9 cellular contexts compared by ENCODE assay signal in genomic region chr15:71800835-71801745, GRCh38. TPM values are rescaled to one million over a fixed set of nuclear protein-coding genes. Genes with fewer than 3 reads are reported as not detected.
DNase-seq lines count a peak whose midpoint lies in the region; ATAC-seq and TF ChIP-seq lines count a peak whose summit lies in the region.
"Had no signal": no experiment of that assay in that cellular context is flagged by ENCODE, and none has a peak within 500 bp of the region (broad histone marks: within the 10 kb centered on the region; RNA-seq: fewer than 3 reads in every experiment).

No MANE protein-coding gene starts in this region.

- H3K4me3 Mint-ChIP-seq in type B pancreatic cell, result no peak overlapping the region

- CTCF ChIA-PET in HEK293 (lab: Yijun Ruan, JAX), result interaction anchor here (0.6 to 9.3 kb wide), 65 partner anchors 9 to 1221 kb away, joined by 3 to 140 read pairs (median 4); partner anchors contain the start of gene NR2E3

- DNase-seq in DMS114 treated with DMSO at 0.1 percent for 48 hours (lab: John Stamatoyannopoulos, UW; ENCODE audit: unreplicated experiment), result peak; percentile 60
- peak; percentile 29 for DNase-seq in NOMO-1 treated with DMSO at 0.1 percent for 48 hours (lab: John Stamatoyannopoulos, UW; ENCODE audit: unreplicated experiment)
- peak; percentile 85 to 89 for DNase-seq in cardiac fibroblast (ENCODE audit: low read depth in 2 of 2)
- no peak for DNase-seq in left lobe of liver (ENCODE audit: low spot score)
- DNase-seq in type B pancreatic cell (ENCODE audit: extremely low spot score, unreplicated experiment), result peak; percentile 68
- DNase-seq in posterior vena cava (ENCODE audit: low spot score), result no peak

- POLR2A ChIA-PET in HEK293 (lab: Yijun Ruan, JAX), result interaction anchor here (0.7 kb wide), 1 partner anchor 341 kb away, joined by 3 read pairs; no protein-coding TSS in a partner anchor

- H3K4me1 ChIP-seq in HEK293 (ENCODE audit: control insufficient read depth, insufficient read depth, low read length), result peaks cover 6% of the 10 kb centered on the region

- no peaks in the 10 kb centered on the region; a peak in 1 of 3 replicates for H3K36me3 ChIP-seq in HEK293 (ENCODE audit: control insufficient read depth in 2 of 2, insufficient read depth in 1 of 2, low read length in 2 of 2)

- peak; percentile 96 for ATAC-seq in left lobe of liver
- no peak for ATAC-seq in HG03045 (IDR thresholded peaks at IDR 0.05; ENCODE audit: unreplicated experiment)

- H3K4me3 ChIP-seq in HEK293 (ENCODE audit: low read depth, low read length), result no peak overlapping the region
- H3K4me3 ChIP-seq in cardiac fibroblast (replicated peaks in 1 of 2; ENCODE audit: low read depth in 2 of 2, low read length in 2 of 2), result no peak overlapping the region

- no peaks in the 10 kb centered on the region for H3K9me3 ChIP-seq in HEK293 (ENCODE audit: control insufficient read depth, insufficient read depth, low read depth, low read length)

- TF ChIP-seq CTCF in HEK293 (tag by site-specific recombination; IDR thresholded peaks at IDR 0.05) (peak; percentile 84), cardiac fibroblast (IDR thresholded peaks at IDR 0.05; ENCODE audit: low read depth, low read length) (peak; percentile 76), type B pancreatic cell (conservative IDR thresholded peaks at IDR 0.05) (peak; percentile 92)

- H3K27me3 Mint-ChIP-seq in type B pancreatic cell, result no peaks in the 10 kb centered on the region

- intact Hi-C loops in posterior vena cava (cut with DNase I), result loop anchor here in 1 of 2 donors (10.0 kb wide), 1 partner anchor 56 kb away; no protein-coding TSS in a partner anchor

- H3K4me1 Mint-ChIP-seq in type B pancreatic cell (ENCODE audit: unreplicated experiment), result peaks cover 18% of the 10 kb centered on the region

- H3K36me3 Mint-ChIP-seq in type B pancreatic cell, result no peaks in the 10 kb centered on the region

- H3K27ac ChIP-seq in HEK293 (ENCODE audit: extremely low read depth, low read depth, low read length), result no peak overlapping the region

- H3K9me3 Mint-ChIP-seq in type B pancreatic cell, result no peaks in the 10 kb centered on the region

- H3K27ac Mint-ChIP-seq in type B pancreatic cell, result no peak overlapping the region

TF ChIP-seq in HEK293, 187 proteins besides CTCF, POLR2A, EP300 and RAD21 (continues in another document):
- TF ChIP-seq ZNF423 (tag by site-specific recombination; IDR thresholded peaks at IDR 0.05) (no peak), ZNF121 (tag by site-specific recombination; IDR thresholded peaks at IDR 0.05) (0 out of 2 replicates have a peak, but pooled peaks have one; percentile 30), ZNF747 (tag by site-specific recombination; IDR thresholded peaks at IDR 0.05) (no peak), ZBTB17 (tag by site-specific recombination; IDR thresholded peaks at IDR 0.05) (0 out of 2 replicates have a peak, but pooled peaks have one; percentile 17), ZBTB7A (tag by site-specific recombination; IDR thresholded peaks at IDR 0.05; ENCODE audit: low read depth) (no peak), ZNF596 (tag by site-specific recombination; IDR thresholded peaks at IDR 0.05) (no peak), ZNF157 (tag by site-specific recombination; IDR thresholded peaks at IDR 0.05) (no peak), ZNF792 (tag by site-specific recombination; IDR thresholded peaks at IDR 0.05) (no peak), GLI4 (tag by site-specific recombination; IDR thresholded peaks at IDR 0.05) (no peak), ZNF549 (tag by site-specific recombination; IDR thresholded peaks at IDR 0.05) (no peak), ZNF362 (tag by site-specific recombination; IDR thresholded peaks at IDR 0.05) (no peak), ZNF704 (tag by site-specific recombination; IDR thresholded peaks at IDR 0.05) (no peak), ZNF670 (tag by site-specific recombination; IDR thresholded peaks at IDR 0.05; ENCODE audit: low read depth) (no peak), ZNF777 (tag by site-specific recombination; IDR thresholded peaks at IDR 0.05; ENCODE audit: borderline replicate concordance) (no peak), ZNF398 (tag by site-specific recombination; IDR thresholded peaks at IDR 0.05) (no peak), PRDM10 (tag by site-specific recombination; IDR thresholded peaks at IDR 0.05) (no peak), ZNF202 (tag by site-specific recombination; IDR thresholded peaks at IDR 0.05; ENCODE audit: borderline replicate concordance) (no peak), ZNF791 (tag by site-specific recombination; IDR thresholded peaks at IDR 0.05) (no peak), KLF10 (tag by site-specific recombination; IDR thresholded peaks at IDR 0.05) (0 out of 2 replicates have a peak, but pooled peaks have one; percentile 41), ZEB2 (tag by site-specific recombination; IDR thresholded peaks at IDR 0.05) (0 out of 2 replicates have a peak, but pooled peaks have one; percentile 35), ZNF488 (tag by site-specific recombination; IDR thresholded peaks at IDR 0.05) (no peak), EGR2 (tag by site-specific recombination; IDR thresholded peaks at IDR 0.05; ENCODE audit: low read depth) (no peak), ZNF24 (tag by site-specific recombination; IDR thresholded peaks at IDR 0.05) (peak; percentile 46; the same call in 1 of the 2 replicates)

RNA-seq across cellular contexts. Expression of gene NR2E3, which starts 9.3 kb away (rescaled TPM):
- 0.33 TPM for total RNA-seq in left lobe of liver
- total RNA-seq in type B pancreatic cell (ENCODE audit: low replicate concordance), result 0.38 and 0.94 TPM in 2 replicates
- under 1 TPM in 1 of 2 donors, not detected in 1; 0.19 TPM for total RNA-seq in posterior vena cava
- total RNA-seq: T-helper 2 cell treated with Interferon-gamma antibody and Interleukin-4, amounts not matched to agents 100 ng/mL and 5 ng/mL, for 36 hours had no signal

Comparison
In these comparisons a context has a peak if more than half of its experiments do, and no peak if none do; other contexts are left out.
1. DNase-seq: peak in DMS114 treated with DMSO at 0.1 percent for 48 hours (single experiment), NOMO-1 treated with DMSO at 0.1 percent for 48 hours (single experiment), cardiac fibroblast (2 of 2) and type B pancreatic cell (single experiment); none in left lobe of liver (single experiment) and posterior vena cava (single experiment).
2. Peak in every context shown above with its lines, with median percentiles within 50 percentile points of each other: CTCF ChIP-seq.